In the genomic region with DNA sequence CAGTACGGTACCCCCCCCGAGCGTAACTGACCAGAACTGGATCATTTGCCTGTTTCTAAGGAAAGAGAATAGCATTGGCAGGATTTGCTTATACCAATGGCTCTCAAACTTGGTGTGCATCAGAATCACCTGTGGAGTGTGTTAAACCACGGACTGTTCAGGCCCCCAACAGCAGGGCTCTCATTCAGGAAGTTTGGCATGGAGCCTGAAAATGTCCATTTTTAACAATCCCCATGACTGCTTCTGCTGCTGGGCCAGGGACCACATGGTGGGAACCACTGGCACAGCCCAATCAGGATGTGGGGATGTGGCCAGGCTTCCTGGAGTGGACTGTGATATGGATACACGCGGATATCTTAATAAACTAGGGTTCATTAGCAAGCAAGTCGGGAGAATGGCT, we compare ENCODE assay signal across 17 cellular contexts. TPM values are rescaled to one million over a fixed set of nuclear protein-coding genes. Genes with fewer than 3 reads are reported as not detected.
DNase-seq lines count a peak whose midpoint lies in the region; ATAC-seq and TF ChIP-seq lines count a peak whose summit lies in the region.
"Had no signal": no experiment of that assay in that cellular context is flagged by ENCODE, and none has a peak within 500 bp of the region (broad histone marks: within the 10 kb centered on the region; RNA-seq: fewer than 3 reads in every experiment).

No MANE protein-coding gene starts in this region.

- H4K91ac ChIP-seq in H9 (ENCODE audit: insufficient read length, low read depth, low read length), result no peak overlapping the region

- no peak overlapping the region for H4K5ac ChIP-seq in H9 (ENCODE audit: insufficient read length, low read depth, low read length)

- H3K27me3 Mint-ChIP-seq in glutamatergic neuron (ENCODE audit: unreplicated experiment) (peaks cover 7% of the 10 kb centered on the region), H9 (ENCODE audit: low read depth) (peaks cover 3% of the 10 kb centered on the region; the same call in 1 of the 2 replicates)
- H3K27me3 Mint-ChIP-seq: T-cell had no signal

- H3K27me3 ChIP-seq in H9 (ENCODE audit: insufficient read depth, low read length), result no peaks in the 10 kb centered on the region

- no peak overlapping the region for H3K4ac ChIP-seq in H9 (ENCODE audit: low read depth, low read length)

- no peak overlapping the region for H3K14ac ChIP-seq in H9 (ENCODE audit: insufficient read depth, low read length)

- H3K4me1 Mint-ChIP-seq in glutamatergic neuron (ENCODE audit: low read depth, unreplicated experiment), result peaks cover 3% of the 10 kb centered on the region
- H3K4me1 Mint-ChIP-seq in H9, result 0 out of 4 replicates have a peak, but pooled peaks cover 2 to 3% of the 10 kb centered on the region in 2 experiments

- H3K18ac ChIP-seq in H9 (ENCODE audit: insufficient read length, low read depth, low read length), result no peak overlapping the region

- H3K4me1 ChIP-seq in H9 (ENCODE audit: insufficient read depth, low read length), result no peaks in the 10 kb centered on the region

- no CpG with 5 or more reads among the region's 7 CpGs for WGBS in H9 (ENCODE audit: extremely low coverage, insufficient read length, low lambda C conversion rate)

- TF ChIP-seq CTCF in glutamatergic neuron (IDR thresholded peaks at IDR 0.05; ENCODE audit: partially characterized antibody, unreplicated experiment) (no peak), H9 (conservative IDR thresholded peaks at IDR 0.05) (no peak)

- ATAC-seq in GM21447 (IDR thresholded peaks at IDR 0.05; ENCODE audit: unreplicated experiment), result no peak
- ATAC-seq: T-cell had no signal

- DNase-seq in NCI-H2081 (lab: John Stamatoyannopoulos, UW) (peak; percentile 19 to 63), NCI-H2081 treated with DMSO at 0.1 percent for 48 hours (lab: John Stamatoyannopoulos, UW) (no peak), COR-L47 (lab: John Stamatoyannopoulos, UW) (peak; percentile 44), SK-MEL-5 (ENCODE audit: low read depth, low spot score) (peak; percentile 32), glutamatergic neuron (no peak), GM19240 (ENCODE audit: insufficient read length, low spot score) (no peak), H9 (no peak)
- DNase-seq: Caco-2, Karpas-422, MM.1S, NCI-H1417 treated with DMSO at 0.1 percent for 48 hours, NCI-H510A treated with DMSO at 0.1 percent for 48 hours, PC-9, T-cell had no signal

- no peak overlapping the region for H2BK12ac ChIP-seq in H9 (ENCODE audit: insufficient read length, low read depth, low read length)

- H3K4me3 Mint-ChIP-seq in glutamatergic neuron (ENCODE audit: unreplicated experiment) (no peak overlapping the region), H9 (no peak overlapping the region)
- H3K4me3 Mint-ChIP-seq: T-cell had no signal

- no peak overlapping the region for H2BK5ac ChIP-seq in H9 (ENCODE audit: insufficient read length, low read length)

- no peak overlapping the region for H3K9ac ChIP-seq in H9 (ENCODE audit: extremely low read depth, insufficient read length, low read length)

- H3K79me2 ChIP-seq in H9 (ENCODE audit: insufficient read depth, low read length), result no peaks in the 10 kb centered on the region

- H3K27ac Mint-ChIP-seq in glutamatergic neuron (ENCODE audit: unreplicated experiment) (peak overlapping the region; percentile 48), H9 (no peak overlapping the region)
- H3K27ac Mint-ChIP-seq: T-cell had no signal

- H3K79me1 ChIP-seq in H9 (ENCODE audit: insufficient read depth, low read depth, low read length, poor library complexity, severe bottlenecking), result no peaks in the 10 kb centered on the region

- no peak overlapping the region for H2AK5ac ChIP-seq in H9 (ENCODE audit: insufficient read length, low read length)

- no peak overlapping the region for H3K56ac ChIP-seq in H9 (ENCODE audit: insufficient read length, low read depth, low read length)

- H3K23me2 ChIP-seq in H9 (ENCODE audit: insufficient read length, low read depth, low read length, poor library complexity, severe bottlenecking), result no peaks in the 10 kb centered on the region

- no peaks in the 10 kb centered on the region for H3K36me3 Mint-ChIP-seq in glutamatergic neuron (ENCODE audit: unreplicated experiment)
- H3K36me3 Mint-ChIP-seq in H9 (ENCODE audit: insufficient read depth in 1 of 3, low read depth in 3 of 3), result peaks cover 0 to 8% (median 0%) of the 10 kb centered on the region in 3 experiments; a peak in 2 of 7 replicates
- H3K36me3 Mint-ChIP-seq: T-cell had no signal

- no peak overlapping the region for H2BK120ac ChIP-seq in H9 (ENCODE audit: low read depth, low read length, poor library complexity, severe bottlenecking)

- H3K23ac ChIP-seq in H9 (ENCODE audit: insufficient read length, low read depth, low read length), result no peak overlapping the region

- H2AFZ ChIP-seq in H9 (ENCODE audit: low read length), result no peak overlapping the region
- H2AFZ ChIP-seq: PC-9 had no signal

- in situ Hi-C loops in SK-MEL-5 (cut with HindIII; ENCODE audit: low pct_unique_long_range_greater_than_20kb, low sequenced_read_pairs), result no loop called here

- H2BK15ac ChIP-seq in H9 (ENCODE audit: low read depth, low read length), result no peak overlapping the region

- H3K27ac ChIP-seq in H9 (ENCODE audit: insufficient read length, low read depth, low read length), result no peak overlapping the region
- H3K27ac ChIP-seq: C4-2B, PC-9, SK-N-MC had no signal

- no peak overlapping the region for H3K4me2 ChIP-seq in H9 (ENCODE audit: insufficient read depth, insufficient read length, low read length)
- H3K4me2 ChIP-seq: PC-9 had no signal

- no peak overlapping the region for H3T11ph ChIP-seq in H9 (ENCODE audit: low read length)

- no peaks in the 10 kb centered on the region for H3K9me3 ChIP-seq in H9 (ENCODE audit: control insufficient read depth, low read depth, low read length)
- H3K9me3 ChIP-seq: Caco-2 had no signal

- H4K8ac ChIP-seq in H9 (replicated peaks; ENCODE audit: insufficient read length, low read depth, low read length), result no peak overlapping the region

- peaks cover 3% of the 10 kb centered on the region for H3K9me3 Mint-ChIP-seq in glutamatergic neuron (ENCODE audit: unreplicated experiment)
- H3K9me3 Mint-ChIP-seq in H9, result peaks cover 11 to 14% of the 10 kb centered on the region in 2 experiments
- H3K9me3 Mint-ChIP-seq: T-cell had no signal

- no peak overlapping the region for H2BK20ac ChIP-seq in H9 (ENCODE audit: low read depth, low read length, poor library complexity, severe bottlenecking)

- no peaks in the 10 kb centered on the region for H4K20me1 ChIP-seq in H9 (ENCODE audit: control insufficient read depth, insufficient read depth, insufficient read length)

RNA-seq across cellular contexts. Expression of a gene that starts 53.9 kb away (rescaled TPM):
- total RNA-seq in SK-MEL-5 (2014; rRNA removed; shearing (Covaris generic)), result 8.7 and 9.7 TPM in 2 replicates
- 3.1 and 3.7 TPM in 2 replicates for polyA plus RNA-seq in SK-MEL-5 (2015; cell fraction: cytosol; rRNA removed)
- 3.4 and 3.9 TPM in 2 replicates for polyA plus RNA-seq in SK-MEL-5 (2015; cell fraction: nucleus; rRNA removed)
- total RNA-seq in glutamatergic neuron (ENCODE audit: unreplicated experiment) (16.0 TPM), H9 (2021) (20.0 and 23.2 TPM in 2 replicates)

RNA-seq across cellular contexts. Expression of a gene that starts 54.0 kb away (rescaled TPM):
- 6.6 and 6.7 TPM in 2 replicates for total RNA-seq in SK-MEL-5 (2014; rRNA removed; shearing (Covaris generic))
- 5.2 and 7.0 TPM in 2 replicates for polyA plus RNA-seq in SK-MEL-5 (2015; cell fraction: cytosol; rRNA removed)
- polyA plus RNA-seq in SK-MEL-5 (2015; cell fraction: nucleus; rRNA removed), result 11.1 and 11.9 TPM in 2 replicates
- total RNA-seq in glutamatergic neuron (ENCODE audit: unreplicated experiment) (29.7 TPM), H9 (2021) (6.4 and 7.6 TPM in 2 replicates)

Comparison
In these comparisons a context has a peak if more than half of its experiments do, and no peak if none do; other contexts are left out.
1. DNase-seq: peak in NCI-H2081 (2 of 2), COR-L47 (single experiment) and SK-MEL-5 (single experiment); none in NCI-H2081 treated with DMSO at 0.1 percent for 48 hours (single experiment), glutamatergic neuron (single experiment), GM19240 (single experiment) and H9 (single experiment).